10 cellular contexts compared by ENCODE assay signal in genomic region chr19:49272204-49272603, GRCh38. TPM values are rescaled to one million over a fixed set of nuclear protein-coding genes. Genes with fewer than 3 reads are reported as not detected.
DNase-seq lines count a peak whose midpoint lies in the region; ATAC-seq, FAIRE-seq and TF ChIP-seq lines count a peak whose summit lies in the region.
"Had no signal": no experiment of that assay in that cellular context is flagged by ENCODE, and none has a peak within 500 bp of the region (broad histone marks: within the 10 kb centered on the region; RNA-seq: fewer than 3 reads in every experiment).

No MANE protein-coding gene starts in this region.

- H3K9me1 ChIP-seq in IMR-90 (ENCODE audit: insufficient read depth, low read length) = no peaks in the 10 kb centered on the region
- no peaks in the 10 kb centered on the region for H3K9me1 ChIP-seq in endothelial cell of umbilical vein (replicated peaks; ENCODE audit: control insufficient read depth, extremely low read depth, insufficient read depth, low read length)

- H4K91ac ChIP-seq in IMR-90 (ENCODE audit: insufficient read depth, low read depth, low read length) = no peak overlapping the region

- H3K27ac ChIP-seq in IMR-90 (ENCODE audit: insufficient read depth, low read length) (no peak overlapping the region), endothelial cell of umbilical vein (ENCODE audit: insufficient read depth, low read depth, low read length) (no peak overlapping the region)
- H3K27ac ChIP-seq: right atrium auricular region had no signal

- no peak overlapping the region for H3K23ac ChIP-seq in IMR-90 (ENCODE audit: low read depth, low read length)

- POLR2A ChIA-PET in IMR-90 (lab: Charles Lee; ENCODE audit: unreplicated experiment) (no interaction called here), endothelial cell of umbilical vein (lab: Charles Lee) (no interaction called here)

- dilution Hi-C loops in IMR-90 (cut with HindIII; ENCODE audit: low sequenced_read_pairs, unreplicated experiment) (no loop called here), endothelial cell of umbilical vein (cut with MboI; ENCODE audit: extremely low pct_ligation_motif_present, low sequenced_read_pairs) (no loop called here)

- no peak overlapping the region for H3K4ac ChIP-seq in IMR-90 (ENCODE audit: low read depth, low read length)

- H3K79me2 ChIP-seq in endothelial cell of umbilical vein (ENCODE audit: control insufficient read depth, insufficient read depth, low read length) = no peaks in the 10 kb centered on the region

- intact Hi-C loops in IMR-90 (cut with micrococcal nuclease) = no loop called here
- intact Hi-C loops in endothelial cell of umbilical vein (cut with micrococcal nuclease) = no loop called here

- BruUV-seq in IMR-90 (replicated peaks; lab: Mats Ljungman, UMichigan) (no TSS peak), endothelial cell of umbilical vein (replicated peaks; lab: Mats Ljungman, UMichigan) (no TSS peak)

- no peak for TF ChIP-seq CTCF in IMR-90 (conservative IDR thresholded peaks at IDR 0.05; ENCODE audit: low read depth, low read length)
- TF ChIP-seq CTCF in endothelial cell of umbilical vein (IDR thresholded peaks at IDR 0.05; ENCODE audit: extremely low read depth in 1 of 2, insufficient read depth in 1 of 2, low read depth in 1 of 2, low read length in 2 of 2) = no peak
- TF ChIP-seq CTCF in retinal pigment epithelial cell (conservative IDR thresholded peaks at IDR 0.05; ENCODE audit: low read depth, low read length) = no peak

- H2BK5ac ChIP-seq in IMR-90 (ENCODE audit: low read depth, low read length, poor library complexity, severe bottlenecking) = no peak overlapping the region

- H3K27me3 ChIP-seq in IMR-90 (ENCODE audit: control insufficient read depth, insufficient read depth, low read length) (peaks cover 6% of the 10 kb centered on the region), endothelial cell of umbilical vein (ENCODE audit: control insufficient read depth in 2 of 2, insufficient read depth in 2 of 2, low read length in 2 of 2) (peaks cover 0 to 6% of the 10 kb centered on the region in 2 experiments)
- H3K27me3 ChIP-seq: right atrium auricular region had no signal

- no peak overlapping the region for H2AK5ac ChIP-seq in IMR-90 (ENCODE audit: low read depth, low read length)

- TF ChIP-seq RAD21 in IMR-90 (IDR thresholded peaks at IDR 0.05; ENCODE audit: low read length) = no peak

- no peak for TF ChIP-seq POLR2A in IMR-90 (IDR thresholded peaks at IDR 0.05; ENCODE audit: low read depth, low read length)
- no peak for TF ChIP-seq POLR2A in endothelial cell of umbilical vein (IDR thresholded peaks at IDR 0.05; ENCODE audit: low read depth, low read length)

- no peaks in the 10 kb centered on the region; the same call in 1 of the 2 replicates for H3K9me3 ChIP-seq in IMR-90 (ENCODE audit: control insufficient read depth, insufficient read depth, low read length)
- H3K9me3 ChIP-seq in endothelial cell of umbilical vein (replicated peaks; ENCODE audit: control insufficient read depth, insufficient read depth, low read length) = no peaks in the 10 kb centered on the region

- H3K18ac ChIP-seq in IMR-90 (ENCODE audit: low read depth, low read length) = no peak overlapping the region

- H4K8ac ChIP-seq in IMR-90 (ENCODE audit: low read depth in 2 of 2, low read length in 2 of 2) = no peak overlapping the region

- H3K4me3 ChIP-seq in IMR-90 (ENCODE audit: insufficient read depth, low read depth, low read length) = no peak overlapping the region
- no peak overlapping the region for H3K4me3 ChIP-seq in endothelial cell of umbilical vein (replicated peaks in 1 of 3; ENCODE audit: insufficient read depth in 1 of 3, low read depth in 1 of 3, low read length in 3 of 3)
- H3K4me3 ChIP-seq in retinal pigment epithelial cell (ENCODE audit: low read length) = no peak overlapping the region
- H3K4me3 ChIP-seq: right atrium auricular region had no signal

- H4K20me1 ChIP-seq in IMR-90 (ENCODE audit: insufficient read depth, low read length) = no peaks in the 10 kb centered on the region
- H4K20me1 ChIP-seq in endothelial cell of umbilical vein (replicated peaks; ENCODE audit: control insufficient read depth, extremely low read depth, insufficient read depth, low read length) = no peaks in the 10 kb centered on the region

- H3K4me2 ChIP-seq in IMR-90 (ENCODE audit: low read depth, low read length) (no peak overlapping the region), endothelial cell of umbilical vein (ENCODE audit: insufficient read depth, low read length) (no peak overlapping the region)

- no peak overlapping the region for H4K5ac ChIP-seq in IMR-90 (ENCODE audit: low read depth, low read length)

- H2AFZ ChIP-seq in IMR-90 (replicated peaks; ENCODE audit: low read length, poor library complexity) = no peak overlapping the region
- no peak overlapping the region for H2AFZ ChIP-seq in endothelial cell of umbilical vein (ENCODE audit: low read depth, low read length)

- FAIRE-seq in endothelial cell of umbilical vein (lab: Jason Lieb, UNC) = no peak

- CTCF ChIA-PET in IMR-90 (lab: Yijun Ruan, JAX) (interaction anchor here (0.5 kb wide), 1 partner anchor 49 kb away, joined by 3 read pairs; no protein-coding TSS in a partner anchor), endothelial cell of umbilical vein (lab: Charles Lee) (interaction anchor here (0.7 to 1.6 kb wide), 4 partner anchors 10 to 121 kb away, joined by 3 to 7 read pairs (median 4); no protein-coding TSS in a partner anchor)

- H2BK20ac ChIP-seq in IMR-90 (ENCODE audit: low read depth, low read length) = no peak overlapping the region; the same call in 1 of the 2 replicates

- WGBS in IMR-90 (ENCODE audit: extremely low coverage in 2 of 2, insufficient read length in 1 of 2), 2 experiments = no CpG with 5 or more reads among the region's 4 CpGs

- ATAC-seq in IMR-90 (ENCODE audit: low read depth) = no peak; the same call in 1 of the 2 replicates

- no peak overlapping the region for H2BK120ac ChIP-seq in IMR-90 (ENCODE audit: low read depth, low read length)

- H3K9ac ChIP-seq in IMR-90 (ENCODE audit: low read depth, low read length) (no peak overlapping the region), endothelial cell of umbilical vein (replicated peaks; ENCODE audit: extremely low read depth, insufficient read depth, low read length) (no peak overlapping the region)

- DNase-seq in ELR (ENCODE audit: low read depth) (peak; percentile 54), IMR-90 (peak; percentile 57), endothelial cell of umbilical vein (ENCODE audit: low read depth, low spot score) (no peak), retinal pigment epithelial cell (ENCODE audit: low read depth) (peak; percentile 51), NCI-H82 treated with DMSO at 0.1 percent for 48 hours (lab: John Stamatoyannopoulos, UW; ENCODE audit: unreplicated experiment) (no peak), iPS-NIHi11 (ENCODE audit: low spot score) (no peak), NCI-H510A (lab: John Stamatoyannopoulos, UW) (no peak)
- DNase-seq: naive B cell, NCI-H2171 had no signal

- H2AK9ac ChIP-seq in IMR-90 (replicated peaks; ENCODE audit: low read depth, low read length, poor library complexity) = no peak overlapping the region

- no peaks in the 10 kb centered on the region for H3K36me3 ChIP-seq in IMR-90 (ENCODE audit: control insufficient read depth, insufficient read depth, low read length)
- H3K36me3 ChIP-seq in endothelial cell of umbilical vein (ENCODE audit: control insufficient read depth in 2 of 2, extremely low read depth in 1 of 2, insufficient read depth in 2 of 2, low read length in 2 of 2) = no peaks in the 10 kb centered on the region
- H3K36me3 ChIP-seq: right atrium auricular region had no signal

- no peaks in the 10 kb centered on the region for H3K4me1 ChIP-seq in IMR-90 (ENCODE audit: control insufficient read depth, insufficient read depth, low read length)
- H3K4me1 ChIP-seq in endothelial cell of umbilical vein (ENCODE audit: control insufficient read depth, extremely low read depth, insufficient read depth, low read length) = no peaks in the 10 kb centered on the region
- H3K4me1 ChIP-seq: right atrium auricular region had no signal

- no peak overlapping the region for H2BK15ac ChIP-seq in IMR-90 (ENCODE audit: low read depth, low read length)

- in situ Hi-C loops in IMR-90 (cut with MboI; ENCODE audit: low sequenced_read_pairs) = loop anchor here (25.0 kb wide), 1 partner anchor 290 kb away; no protein-coding TSS in a partner anchor

- no peak overlapping the region for H3K56ac ChIP-seq in IMR-90 (ENCODE audit: extremely low read depth, insufficient read depth, low read length)

- no peak overlapping the region for H3K14ac ChIP-seq in IMR-90 (replicated peaks; ENCODE audit: low read depth, low read length)

- no peaks in the 10 kb centered on the region for H3K79me1 ChIP-seq in IMR-90 (ENCODE audit: low read depth in 1 of 2, low read length in 2 of 2)

TF ChIP-seq in IMR-90, 13 proteins besides CTCF, POLR2A, EP300 and RAD21:
- TF ChIP-seq FOS (IDR thresholded peaks at IDR 0.05; ENCODE audit: low read depth, low read length) (peak; percentile 29; the same call in 1 of the 2 replicates), RFX5 (IDR thresholded peaks at IDR 0.05; ENCODE audit: low read depth, low read length) (no peak)

TF ChIP-seq in endothelial cell of umbilical vein, 7 proteins besides CTCF, POLR2A, EP300 and RAD21:
- TF ChIP-seq, protein P1, sequence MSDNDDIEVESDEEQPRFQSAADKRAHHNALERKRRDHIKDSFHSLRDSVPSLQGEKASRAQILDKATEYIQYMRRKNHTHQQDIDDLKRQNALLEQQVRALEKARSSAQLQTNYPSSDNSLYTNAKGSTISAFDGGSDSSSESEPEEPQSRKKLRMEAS (IDR thresholded peaks at IDR 0.05; ENCODE audit: insufficient read depth, insufficient read length) = no peak
- peak; percentile 39 for TF ChIP-seq FOS (IDR thresholded peaks at IDR 0.05; ENCODE audit: borderline replicate concordance, insufficient read depth, low read length)

RNA-seq across cellular contexts. Expression of gene SLC6A16, which starts 52.8 kb away (rescaled TPM):
- total RNA-seq in IMR-90 (2012; rRNA removed) (under 0.01 and 0.18 TPM in 2 replicates), endothelial cell of umbilical vein (1.6 and 3.6 TPM in 2 replicates)
- polyA plus RNA-seq in IMR-90 (2012; rRNA removed) (0.76 and 0.89 TPM in 2 replicates), endothelial cell of umbilical vein (0.72 and 1.1 TPM in 2 replicates)
- 0.20 and 0.30 TPM in 2 replicates for polyA plus RNA-seq in IMR-90 (2012; cell fraction: cytosol; rRNA removed)
- polyA plus RNA-seq in IMR-90 (2012; cell fraction: nucleus; rRNA removed; ENCODE audit: low replicate concordance) = 3.8 and 14.8 TPM in 2 replicates
- polyA plus RNA-seq in endothelial cell of umbilical vein (2011; cell fraction: cytosol; rRNA removed) = 0.23 and 0.28 TPM in 2 replicates
- polyA plus RNA-seq in endothelial cell of umbilical vein (2011; cell fraction: nucleus; rRNA removed) = 5.1 and 5.2 TPM in 2 replicates
- 0.96 and 1.9 TPM in 2 replicates for polyA plus RNA-seq in endothelial cell of umbilical vein (2012)
- 2.0 and 5.3 TPM in 2 replicates for polyA minus RNA-seq in endothelial cell of umbilical vein
- 1.3 TPM for polyA minus RNA-seq in endothelial cell of umbilical vein (2011; cell fraction: cytosol; rRNA and poly(A)+ RNA removed)
- polyA minus RNA-seq in endothelial cell of umbilical vein (2011; cell fraction: nucleus; rRNA and poly(A)+ RNA removed) = 2.3 and 5.9 TPM in 2 replicates

Comparison
In these comparisons a context has a peak if more than half of its experiments do, and no peak if none do; other contexts are left out.
1. DNase-seq: peak in ELR (single experiment), IMR-90 (single experiment) and retinal pigment epithelial cell (single experiment); none in endothelial cell of umbilical vein (single experiment), NCI-H82 treated with DMSO at 0.1 percent for 48 hours (single experiment), iPS-NIHi11 (single experiment) and NCI-H510A (single experiment).